ENCODE assay signal across 26 cellular contexts in the genomic region with DNA sequence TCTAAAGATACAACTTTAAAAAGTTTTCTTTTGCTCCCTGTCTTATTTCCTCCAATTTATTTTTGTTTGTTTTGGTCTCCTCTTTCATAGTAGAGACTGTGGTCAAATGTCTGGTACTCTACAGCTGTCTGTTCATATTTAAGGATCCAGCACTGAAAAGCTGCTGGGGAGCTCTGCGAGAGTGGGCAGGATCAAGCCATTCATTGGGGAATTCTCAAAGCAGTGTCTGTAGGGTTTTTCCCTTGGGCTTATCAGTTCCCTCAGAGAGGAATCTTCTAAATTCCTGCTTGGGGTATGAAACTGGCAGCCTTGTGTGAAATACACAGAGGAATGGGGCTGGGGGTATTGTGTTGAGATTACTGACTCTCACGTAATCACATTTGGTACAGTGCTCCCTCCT.
"Had no signal": no experiment of that assay in that cellular context is flagged by ENCODE, and none has a peak within 500 bp of the region (broad histone marks: within the 10 kb centered on the region; RNA-seq: fewer than 3 reads in every experiment).

No MANE protein-coding gene starts in this region.

- H3K9me3 ChIP-seq: lower lobe of right lung, mucosa of descending colon, right atrium auricular region, spleen, suprapubic skin, tibial artery had no signal

- H3K27ac ChIP-seq: lower lobe of right lung, parathyroid adenoma, right atrium auricular region, spleen, suprapubic skin, tibial artery had no signal

- ATAC-seq: activated CD4-positive, alpha-beta T cell treated with anti-CD3 and anti-CD28 coated beads for 36 hours; esophagus mucosa; left lobe of liver; lower lobe of right lung; mucosa of descending colon had no signal

- H3K27me3 ChIP-seq: right atrium auricular region, spleen, suprapubic skin, tibial artery had no signal

- DNase-seq: activated CD4-positive, alpha-beta T cell treated with anti-CD3 and anti-CD28 coated beads for 36 hours; activated CD4-positive, CD25-positive, alpha-beta regulatory T cell; activated gamma-delta T cell; activated naive CD4-positive, alpha-beta T cell treated with anti-CD3 and anti-CD28 coated beads, Interleukin-2, amount 10 ng/mL, durations not matched to agents 7 days and 5 days; activated naive CD8-positive, alpha-beta T cell treated with anti-CD3 and anti-CD28 coated beads, Interleukin-2, amount 10 ng/mL, durations not matched to agents 7 days and 5 days; activated T-cell treated with anti-CD3 and anti-CD28 coated beads, Interleukin-2, amount 50 U/mL, for 1 hour; amniotic stem cell; caudate nucleus; cortex of kidney; foreskin fibroblast; hypothalamus; kidney glomerular epithelial cell; lower lobe of right lung; mesenchymal stem cell; mucosa of descending colon; naive B cell; nephron progenitor cell; spleen; stimulated activated naive CD4-positive, alpha-beta T cell; T-helper 1 cell; tibial artery had no signal

- H3K4me1 ChIP-seq: parathyroid adenoma had no signal

- H3K4me3 ChIP-seq: lower lobe of right lung, mucosa of descending colon, right atrium auricular region, spleen, suprapubic skin, tibial artery had no signal
